Comparison of ENCODE assay signal across 15 cellular contexts in the genomic region with DNA sequence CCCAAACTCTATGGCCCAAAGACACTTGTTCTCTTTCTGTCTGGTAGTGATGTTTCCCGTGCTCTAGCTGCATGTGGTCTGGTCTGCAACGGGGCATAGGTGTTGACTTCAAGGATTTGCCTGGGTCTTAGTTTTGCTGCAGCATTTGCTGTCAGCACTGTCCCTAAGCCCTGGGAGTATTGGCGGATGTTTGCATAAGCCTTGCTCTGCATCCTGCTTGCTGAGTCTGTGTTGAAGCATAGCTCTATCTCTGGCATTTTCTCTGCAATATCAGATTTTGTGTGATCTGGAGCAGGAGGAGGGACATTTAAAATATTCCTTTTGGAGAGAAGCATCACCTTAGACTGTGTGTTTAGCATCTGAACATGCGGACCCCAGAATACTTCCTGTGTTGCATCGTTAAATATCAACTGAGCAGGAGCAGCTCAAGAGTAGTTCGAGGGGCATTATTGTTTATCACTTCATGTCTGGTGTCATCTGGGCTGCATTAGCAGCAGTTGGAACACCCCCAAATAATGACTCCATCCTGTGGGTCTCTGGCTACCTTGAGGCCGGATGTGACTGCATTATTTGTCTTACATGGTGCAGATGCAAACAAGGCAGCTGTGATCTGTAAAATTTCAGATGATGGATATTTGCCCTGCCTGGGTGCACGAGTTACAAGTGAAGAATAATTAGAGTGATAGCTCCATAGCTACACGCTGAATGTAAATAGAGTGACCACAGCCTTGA.
A peak's percentile ranks its signal among the peaks of the same experiment; 100 is the strongest.
DNase-seq lines count a peak whose midpoint lies in the region; ATAC-seq and TF ChIP-seq lines count a peak whose summit lies in the region.
"Had no signal": no experiment of that assay in that cellular context is flagged by ENCODE, and none has a peak within 500 bp of the region (broad histone marks: within the 10 kb centered on the region; RNA-seq: fewer than 3 reads in every experiment).

No MANE protein-coding gene starts in this region.

- DNase-seq in DMS153 treated with DMSO at 0.1 percent for 48 hours (lab: John Stamatoyannopoulos, UW; ENCODE audit: unreplicated experiment) (peak; percentile 17), GM23248 (peak; percentile 70), T-cell (peak in 6 of 34 experiments; percentile 1 to 15 (median 4)), lung microvascular endothelial cell (ENCODE audit: low read depth in 2 of 2) (peak; percentile 28 to 72), dorsolateral prefrontal cortex (no peak), UCSD-AML1 (lab: John Stamatoyannopoulos, UW; ENCODE audit: unreplicated experiment) (no peak), superior temporal gyrus (ENCODE audit: extremely low spot score) (no peak)
- no peak for DNase-seq in central memory CD4-positive, alpha-beta T cell
- DNase-seq: activated naive CD4-positive, alpha-beta T cell treated with anti-CD3 and anti-CD28 coated beads, Interleukin-2, amount 10 ng/mL, durations not matched to agents 7 days and 5 days; COR-L47; mammary epithelial cell; occipital lobe; T-helper 9 cell; testis had no signal

- H3K27me3 ChIP-seq in GM23248 (replicated peaks; ENCODE audit: insufficient read depth) (no peaks in the 10 kb centered on the region), dorsolateral prefrontal cortex (peaks cover 0 to 10% (median 0%) of the 10 kb centered on the region in 45 donors)
- H3K27me3 ChIP-seq: testis had no signal

- H3K4me1 ChIP-seq in GM23248 (ENCODE audit: insufficient read depth) = peaks cover 40% of the 10 kb centered on the region
- H3K4me1 ChIP-seq: testis had no signal

- H3K27ac ChIP-seq in GM23248 (no peak overlapping the region), dorsolateral prefrontal cortex (no peak overlapping the region)
- H3K27ac ChIP-seq: testis had no signal

- no peak for TF ChIP-seq CTCF in dorsolateral prefrontal cortex (IDR thresholded peaks at IDR 0.05 in 54 of 56, conservative IDR thresholded peaks at IDR 0.05 in 2 of 56; ENCODE audit: low read depth in 1 of 56, partially characterized antibody in 56 of 56)

- H3K4me1 Mint-ChIP-seq in T-cell = peaks cover 22 to 28% (median 23%) of the 10 kb centered on the region in 3 donors

- H3K4me3 Mint-ChIP-seq in T-cell = no peak overlapping the region
- H3K4me3 Mint-ChIP-seq: activated naive CD4-positive, alpha-beta T cell treated with anti-CD3 and anti-CD28 coated beads, Interleukin-2, amount 10 ng/mL, durations not matched to agents 7 days and 5 days had no signal

- no peaks in the 10 kb centered on the region for H3K9me3 ChIP-seq in GM23248 (ENCODE audit: low read depth)
- H3K9me3 ChIP-seq: testis had no signal

- H3K27ac Mint-ChIP-seq in T-cell = peak overlapping the region; percentile 33 to 40
- H3K27ac Mint-ChIP-seq: activated naive CD4-positive, alpha-beta T cell treated with anti-CD3 and anti-CD28 coated beads, Interleukin-2, amount 10 ng/mL, durations not matched to agents 7 days and 5 days had no signal

- in situ Hi-C loops in GM23248 (cut with MboI) = no loop called here

- peaks cover 21% of the 10 kb centered on the region for H3F3A ChIP-seq in GM23248 (ENCODE audit: insufficient read depth)

- no peaks in the 10 kb centered on the region for H4K20me1 ChIP-seq in GM23248 (ENCODE audit: insufficient read depth)

- POLR2A ChIA-PET in T-cell (lab: Charles Lee) = no interaction called here

- H3K27me3 Mint-ChIP-seq in T-cell = peaks cover 1 to 16% of the 10 kb centered on the region in 2 donors

- H3K4me2 ChIP-seq in GM23248 (ENCODE audit: unreplicated experiment) = no peak overlapping the region
- H3K4me2 ChIP-seq: smooth muscle cell had no signal

- no peaks in the 10 kb centered on the region for H3K9me3 Mint-ChIP-seq in T-cell
- H3K9me3 Mint-ChIP-seq: activated naive CD4-positive, alpha-beta T cell treated with anti-CD3 and anti-CD28 coated beads, Interleukin-2, amount 10 ng/mL, durations not matched to agents 7 days and 5 days had no signal

- no peak overlapping the region for H3K4me3 ChIP-seq in GM23248
- H3K4me3 ChIP-seq in dorsolateral prefrontal cortex = no peak overlapping the region
- H3K4me3 ChIP-seq: smooth muscle cell, testis had no signal

- no peak overlapping the region for H3K9ac ChIP-seq in GM23248

- CTCF ChIA-PET in T-cell (lab: Charles Lee) = no interaction called here

- H3K36me3 Mint-ChIP-seq in T-cell = no peaks in the 10 kb centered on the region
- H3K36me3 Mint-ChIP-seq: activated naive CD4-positive, alpha-beta T cell treated with anti-CD3 and anti-CD28 coated beads, Interleukin-2, amount 10 ng/mL, durations not matched to agents 7 days and 5 days had no signal

- H2AFZ ChIP-seq in GM23248 = no peak overlapping the region

- H3K79me2 ChIP-seq in GM23248 (ENCODE audit: insufficient read depth) = no peaks in the 10 kb centered on the region

- ATAC-seq in T-cell (replicated peaks in 1 of 4) = peak in 3 of 4 experiments; percentile 11 to 53 (median 27)

- intact Hi-C loops in dorsolateral prefrontal cortex (cut with DNase I) = no loop called here

- H3K36me3 ChIP-seq in GM23248 (ENCODE audit: low read depth) = no peaks in the 10 kb centered on the region

- H3K9me2 ChIP-seq in GM23248 (ENCODE audit: insufficient read depth) = no peaks in the 10 kb centered on the region

- 54 to 55% methylated on average over 9 of the region's 9 CpGs for WGBS in GM23248 (ENCODE audit: low coverage in 1 of 2, low lambda C conversion rate in 2 of 2, missing lambda C conversion rate in 2 of 2), 2 experiments

Comparison
In these comparisons a context has a peak if more than half of its experiments do, and no peak if none do; other contexts are left out.
1. DNase-seq: peak in DMS153 treated with DMSO at 0.1 percent for 48 hours (single experiment), GM23248 (single experiment) and lung microvascular endothelial cell (2 of 2); none in dorsolateral prefrontal cortex (0 of 10), UCSD-AML1 (single experiment), central memory CD4-positive, alpha-beta T cell (single experiment) and superior temporal gyrus (single experiment).